8 cellular contexts compared by ENCODE assay signal in the genomic region with DNA sequence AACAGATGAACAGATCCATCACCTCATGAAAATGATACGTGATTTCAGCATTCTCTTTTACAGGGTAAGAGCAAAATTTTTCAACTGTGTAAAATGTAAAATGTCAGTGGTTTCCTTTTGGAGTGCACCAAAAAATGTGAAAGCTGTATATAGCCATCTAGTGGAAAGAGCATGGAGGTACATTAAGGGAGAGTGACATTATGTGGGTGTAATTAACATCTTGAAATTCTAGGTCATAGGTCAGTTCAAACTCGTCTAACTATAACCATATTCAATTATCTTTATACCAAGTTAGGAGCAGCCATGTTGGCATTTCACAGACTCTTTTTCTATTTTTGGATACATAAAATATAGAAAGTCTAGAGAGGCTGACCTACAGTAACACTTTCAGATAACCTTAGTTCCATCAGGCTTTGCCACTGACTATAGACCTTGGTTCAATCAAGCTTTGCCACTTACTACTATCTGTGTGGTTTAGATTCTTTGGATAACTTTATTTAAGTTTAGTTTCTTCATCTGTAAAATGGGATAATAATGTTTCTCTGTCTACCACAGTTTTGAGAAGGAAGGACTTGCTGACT. TPM values are rescaled to one million over a fixed set of nuclear protein-coding genes. Genes with fewer than 3 reads are reported as not detected.
DNase-seq lines count a peak whose midpoint lies in the region; ATAC-seq and TF ChIP-seq lines count a peak whose summit lies in the region.

No MANE protein-coding gene starts in this region.

- no peaks in the 10 kb centered on the region for H3K27me3 Mint-ChIP-seq in activated naive CD8-positive, alpha-beta T cell treated with anti-CD3 and anti-CD28 coated beads, Interleukin-2, amount 10 ng/mL, durations not matched to agents 7 days and 5 days
- no peaks in the 10 kb centered on the region for H3K27me3 Mint-ChIP-seq in activated naive CD8-positive, alpha-beta T cell treated with anti-CD3 and anti-CD28 coated beads for 36 hours
- H3K27me3 Mint-ChIP-seq in activated CD8-positive, alpha-beta T cell treated with anti-CD3 and anti-CD28 coated beads for 36 hours = no peaks in the 10 kb centered on the region
- H3K27me3 Mint-ChIP-seq in stimulated activated naive B cell treated with anti-CD40 and anti-IgM and Interleukin-4, amounts not matched to agents 10 μg/mL and 1 μg/mL and 100 μg/mL, for 72 hours = no peaks in the 10 kb centered on the region

- H3K4me1 Mint-ChIP-seq in activated naive CD8-positive, alpha-beta T cell treated with anti-CD3 and anti-CD28 coated beads, Interleukin-2, amount 10 ng/mL, durations not matched to agents 7 days and 5 days = peaks cover 10% of the 10 kb centered on the region
- peaks cover 4% of the 10 kb centered on the region for H3K4me1 Mint-ChIP-seq in activated naive CD8-positive, alpha-beta T cell treated with anti-CD3 and anti-CD28 coated beads for 36 hours
- peaks cover 6% of the 10 kb centered on the region for H3K4me1 Mint-ChIP-seq in activated CD8-positive, alpha-beta T cell treated with anti-CD3 and anti-CD28 coated beads for 36 hours (ENCODE audit: low read depth)
- H3K4me1 Mint-ChIP-seq in stimulated activated naive B cell treated with anti-CD40 and anti-IgM and Interleukin-4, amounts not matched to agents 10 μg/mL and 1 μg/mL and 100 μg/mL, for 72 hours = peaks cover 2 to 8% of the 10 kb centered on the region in 2 donors

- H3K27ac ChIP-seq in KOPT-K1 (ENCODE audit: low read depth, low read length, poor library complexity, severe bottlenecking) = peak overlapping the region; percentile 31

- H3K36me3 Mint-ChIP-seq in activated naive CD8-positive, alpha-beta T cell treated with anti-CD3 and anti-CD28 coated beads, Interleukin-2, amount 10 ng/mL, durations not matched to agents 7 days and 5 days = peaks cover 27% of the 10 kb centered on the region
- peaks cover 15% of the 10 kb centered on the region for H3K36me3 Mint-ChIP-seq in activated naive CD8-positive, alpha-beta T cell treated with anti-CD3 and anti-CD28 coated beads for 36 hours
- peaks cover 10% of the 10 kb centered on the region for H3K36me3 Mint-ChIP-seq in activated CD8-positive, alpha-beta T cell treated with anti-CD3 and anti-CD28 coated beads for 36 hours (ENCODE audit: low read depth)
- H3K36me3 Mint-ChIP-seq in stimulated activated naive B cell treated with anti-CD40 and anti-IgM and Interleukin-4, amounts not matched to agents 10 μg/mL and 1 μg/mL and 100 μg/mL, for 72 hours = no peaks in the 10 kb centered on the region

- POLR2A ChIA-PET in activated naive CD8-positive, alpha-beta T cell treated with anti-CD3 and anti-CD28 coated beads, Interleukin-2, amount 10 ng/mL, durations not matched to agents 7 days and 5 days (lab: Charles Lee) = interaction anchor here (0.5 kb wide), 1 partner anchor 92 kb away, joined by 3 read pairs; no protein-coding TSS in a partner anchor
- POLR2A ChIA-PET in activated CD8-positive, alpha-beta T cell treated with anti-CD3 and anti-CD28 coated beads for 36 hours (lab: Charles Lee) = no interaction called here

- no peak overlapping the region for H3K4me3 Mint-ChIP-seq in activated naive CD8-positive, alpha-beta T cell treated with anti-CD3 and anti-CD28 coated beads, Interleukin-2, amount 10 ng/mL, durations not matched to agents 7 days and 5 days
- no peak overlapping the region for H3K4me3 Mint-ChIP-seq in activated naive CD8-positive, alpha-beta T cell treated with anti-CD3 and anti-CD28 coated beads for 36 hours
- no peak overlapping the region for H3K4me3 Mint-ChIP-seq in activated CD8-positive, alpha-beta T cell treated with anti-CD3 and anti-CD28 coated beads for 36 hours
- peak overlapping the region in 1 of 2 donors; percentile 8 for H3K4me3 Mint-ChIP-seq in stimulated activated naive B cell treated with anti-CD40 and anti-IgM and Interleukin-4, amounts not matched to agents 10 μg/mL and 1 μg/mL and 100 μg/mL, for 72 hours

- no peaks in the 10 kb centered on the region for H3K9me3 ChIP-seq in KOPT-K1 (ENCODE audit: insufficient read depth, low read length, poor library complexity, severe bottlenecking)

- CTCF ChIA-PET in activated CD8-positive, alpha-beta T cell treated with anti-CD3 and anti-CD28 coated beads for 36 hours (lab: Charles Lee) = interaction anchor here (1.1 to 2.7 kb wide), 6 partner anchors 12 to 293 kb away, joined by 3 to 31 read pairs (median 4); partner anchors contain the start of gene NEIL3

- no peak for DNase-seq in activated naive CD8-positive, alpha-beta T cell treated with anti-CD3 and anti-CD28 coated beads, Interleukin-2, amount 10 ng/mL, durations not matched to agents 7 days and 5 days
- DNase-seq in activated naive CD8-positive, alpha-beta T cell treated with anti-CD3 and anti-CD28 coated beads for 36 hours = no peak
- peak; percentile 33 for DNase-seq in H4 (ENCODE audit: low spot score)
- no peak for DNase-seq in activated CD8-positive, alpha-beta T cell treated with anti-CD3 and anti-CD28 coated beads for 36 hours
- DNase-seq in left cardiac atrium = no peak
- no peak for DNase-seq in stimulated activated naive B cell treated with anti-CD40 and anti-IgM and Interleukin-4, amounts not matched to agents 10 μg/mL and 1 μg/mL and 100 μg/mL, for 72 hours
- DNase-seq in mucosa of gallbladder (ENCODE audit: low spot score) = no peak

- H3K36me3 ChIP-seq in KOPT-K1 (ENCODE audit: insufficient read depth, low read length) = peaks cover 100% of the 10 kb centered on the region

- H3K27ac Mint-ChIP-seq in activated naive CD8-positive, alpha-beta T cell treated with anti-CD3 and anti-CD28 coated beads, Interleukin-2, amount 10 ng/mL, durations not matched to agents 7 days and 5 days = no peak overlapping the region
- no peak overlapping the region for H3K27ac Mint-ChIP-seq in activated naive CD8-positive, alpha-beta T cell treated with anti-CD3 and anti-CD28 coated beads for 36 hours
- no peak overlapping the region for H3K27ac Mint-ChIP-seq in activated CD8-positive, alpha-beta T cell treated with anti-CD3 and anti-CD28 coated beads for 36 hours
- no peak overlapping the region for H3K27ac Mint-ChIP-seq in stimulated activated naive B cell treated with anti-CD40 and anti-IgM and Interleukin-4, amounts not matched to agents 10 μg/mL and 1 μg/mL and 100 μg/mL, for 72 hours

- intact Hi-C loops in activated CD8-positive, alpha-beta T cell treated with anti-CD3 and anti-CD28 coated beads for 36 hours (cut with micrococcal nuclease) = loop anchor here (1.0 kb wide), 1 partner anchor 90 kb away; no protein-coding TSS in a partner anchor
- intact Hi-C loops in left cardiac atrium (cut with DNase I) = loop anchor here (2.0 to 5.0 kb wide), 2 partner anchors 88 to 89 kb away; no protein-coding TSS in a partner anchor

- ATAC-seq in activated naive CD8-positive, alpha-beta T cell treated with anti-CD3 and anti-CD28 coated beads, Interleukin-2, amount 10 ng/mL, durations not matched to agents 7 days and 5 days (ENCODE audit: low read depth) = peak; percentile 84
- ATAC-seq in activated CD8-positive, alpha-beta T cell treated with anti-CD3 and anti-CD28 coated beads for 36 hours = peak; percentile 93
- peak; percentile 50 to 53 for ATAC-seq in left cardiac atrium
- peak; percentile 88 to 91 for ATAC-seq in stimulated activated naive B cell treated with anti-CD40 and anti-IgM and Interleukin-4, amounts not matched to agents 10 μg/mL and 1 μg/mL and 100 μg/mL, for 72 hours (replicated peaks)

- peak; percentile 73 for TF ChIP-seq CTCF in activated CD8-positive, alpha-beta T cell treated with anti-CD3 and anti-CD28 coated beads for 36 hours (IDR thresholded peaks at IDR 0.05)

- H3K9me3 Mint-ChIP-seq in activated naive CD8-positive, alpha-beta T cell treated with anti-CD3 and anti-CD28 coated beads, Interleukin-2, amount 10 ng/mL, durations not matched to agents 7 days and 5 days = no peaks in the 10 kb centered on the region
- H3K9me3 Mint-ChIP-seq in activated naive CD8-positive, alpha-beta T cell treated with anti-CD3 and anti-CD28 coated beads for 36 hours = no peaks in the 10 kb centered on the region
- no peaks in the 10 kb centered on the region for H3K9me3 Mint-ChIP-seq in activated CD8-positive, alpha-beta T cell treated with anti-CD3 and anti-CD28 coated beads for 36 hours
- H3K9me3 Mint-ChIP-seq in stimulated activated naive B cell treated with anti-CD40 and anti-IgM and Interleukin-4, amounts not matched to agents 10 μg/mL and 1 μg/mL and 100 μg/mL, for 72 hours = no peaks in the 10 kb centered on the region

RNA-seq across cellular contexts. Expression of gene NEIL3, which starts 30.2 kb away (rescaled TPM):
- total RNA-seq in activated naive CD8-positive, alpha-beta T cell treated with anti-CD3 and anti-CD28 coated beads, Interleukin-2, amount 10 ng/mL, durations not matched to agents 7 days and 5 days = 10 to 100 TPM; 23.2 to 24.0 TPM
- 10 to 100 TPM; 14.7 to 15.2 TPM for total RNA-seq in activated naive CD8-positive, alpha-beta T cell treated with anti-CD3 and anti-CD28 coated beads for 36 hours
- 21.1 and 23.8 TPM in 2 replicates for total RNA-seq in H4 (2014; rRNA removed; shearing (Covaris generic))
- 10 to 100 TPM; 16.6 to 18.7 TPM for total RNA-seq in activated CD8-positive, alpha-beta T cell treated with anti-CD3 and anti-CD28 coated beads for 36 hours
- total RNA-seq in left cardiac atrium (under 1 TPM in 1 of 2 donors, not detected in 1; 0.32 TPM), mucosa of gallbladder (0.46 TPM)

Comparison
In these comparisons a context has a peak if more than half of its experiments do, and no peak if none do; other contexts are left out.
1. RNA of gene NEIL3, which starts 30.2 kb away (total RNA-seq): 23.2 to 24.0 TPM in activated naive CD8-positive, alpha-beta T cell treated with anti-CD3 and anti-CD28 coated beads, Interleukin-2, amount 10 ng/mL, durations not matched to agents 7 days and 5 days, 21.1 to 23.8 TPM in H4, 16.6 to 18.7 TPM in activated CD8-positive, alpha-beta T cell treated with anti-CD3 and anti-CD28 coated beads for 36 hours and 14.7 to 15.2 TPM in activated naive CD8-positive, alpha-beta T cell treated with anti-CD3 and anti-CD28 coated beads for 36 hours; 0.46 TPM in mucosa of gallbladder (single experiment) and 0.32 TPM in left cardiac atrium; every median in the first group is over 10 times any median in the second.
2. Peak in every context shown above with its lines, with median percentiles within 50 percentile points of each other: ATAC-seq.